In genomic region chr6:16812993-16813392, GRCh38 we compare ENCODE assay signal across 37 cellular contexts.
"Had no signal": no experiment of that assay in that cellular context is flagged by ENCODE, and none has a peak within 500 bp of the region (broad histone marks: within the 10 kb centered on the region; RNA-seq: fewer than 3 reads in every experiment).

No MANE protein-coding gene starts in this region.

- H3K4me1 Mint-ChIP-seq: activated B cell treated with CpG ODN at 0.5 μM for 24 hours; activated CD4-positive, alpha-beta T cell treated with anti-CD3 and anti-CD28 coated beads for 36 hours; activated CD4-positive, alpha-beta T cell treated with anti-CD3 and anti-CD28 coated beads, Interleukin-2, amount 10 ng/mL, durations not matched to agents 7 days and 5 days; activated naive CD4-positive, alpha-beta T cell treated with anti-CD3 and anti-CD28 coated beads, Interleukin-2, amount 10 ng/mL, durations not matched to agents 7 days and 5 days; activated naive CD4-positive, alpha-beta T cell treated with anti-CD3 and anti-CD28 coated beads, Interleukin-2, amount 50 U/mL, for 24 hours; activated naive CD8-positive, alpha-beta T cell treated with anti-CD3 and anti-CD28 coated beads, Interleukin-2, amount 50 U/mL, for 24 hours; brain; central memory CD8-positive, alpha-beta T cell had no signal

- FAIRE-seq: bronchial epithelial cell, TTC549 had no signal

- H3K27me3 Mint-ChIP-seq: activated CD4-positive, alpha-beta T cell treated with anti-CD3 and anti-CD28 coated beads for 36 hours; activated naive CD8-positive, alpha-beta T cell; activated naive CD8-positive, alpha-beta T cell treated with anti-CD3 and anti-CD28 coated beads, Interleukin-2, amount 10 ng/mL, durations not matched to agents 7 days and 5 days; central memory CD8-positive, alpha-beta T cell had no signal

- H3K4me3 ChIP-seq: ascending aorta, cardiac muscle cell, colonic mucosa had no signal

- H3K4me1 ChIP-seq: ascending aorta, colonic mucosa had no signal

- H3K27me3 ChIP-seq: ascending aorta, cardiac muscle cell, colonic mucosa had no signal

- ATAC-seq: activated CD4-positive, alpha-beta T cell treated with anti-CD3 and anti-CD28 coated beads for 36 hours; activated CD8-positive, alpha-beta memory T cell treated with anti-CD3 and anti-CD28 coated beads, Interleukin-2, amount 10 ng/mL, durations not matched to agents 7 days and 5 days; activated CD8-positive, alpha-beta T cell treated with anti-CD3 and anti-CD28 coated beads, Interleukin-2, amount 10 ng/mL, durations not matched to agents 7 days and 5 days; activated naive CD8-positive, alpha-beta T cell treated with anti-CD3 and anti-CD28 coated beads, Interleukin-2, amount 50 U/mL, for 24 hours had no signal

- H3K27ac Mint-ChIP-seq: activated B cell treated with CpG ODN at 0.5 μM for 24 hours; activated CD4-positive, alpha-beta memory T cell treated with anti-CD3 and anti-CD28 coated beads, Interleukin-2, amount 10 ng/mL, durations not matched to agents 7 days and 5 days; activated CD4-positive, alpha-beta T cell treated with anti-CD3 and anti-CD28 coated beads for 36 hours; activated CD4-positive, alpha-beta T cell treated with anti-CD3 and anti-CD28 coated beads, Interleukin-2, amount 10 ng/mL, durations not matched to agents 7 days and 5 days; activated CD8-positive, alpha-beta memory T cell treated with anti-CD3 and anti-CD28 coated beads, Interleukin-2, amount 10 ng/mL, durations not matched to agents 7 days and 5 days; activated CD8-positive, alpha-beta T cell treated with anti-CD3 and anti-CD28 coated beads, Interleukin-2, amount 10 ng/mL, durations not matched to agents 7 days and 5 days; activated naive CD4-positive, alpha-beta T cell treated with anti-CD3 and anti-CD28 coated beads, Interleukin-2, amount 10 ng/mL, durations not matched to agents 7 days and 5 days; activated naive CD4-positive, alpha-beta T cell treated with anti-CD3 and anti-CD28 coated beads, Interleukin-2, amount 50 U/mL, for 24 hours; activated naive CD8-positive, alpha-beta T cell; activated naive CD8-positive, alpha-beta T cell treated with anti-CD3 and anti-CD28 coated beads, Interleukin-2, amount 10 ng/mL, durations not matched to agents 7 days and 5 days; activated naive CD8-positive, alpha-beta T cell treated with anti-CD3 and anti-CD28 coated beads, Interleukin-2, amount 50 U/mL, for 24 hours; activated T-cell treated with anti-CD3 and anti-CD28 coated beads, Interleukin-2, amount 50 U/mL, for 24 hours; activated T-helper 2 cell treated with anti-CD3 and anti-CD28 coated beads, Interferon-gamma antibody, Interleukin-2, Interleukin-4, amounts not matched to agents 10 μg/mL and 5 μg/mL and 100 μg/mL, durations not matched to agents 14 hours and 24 hours and 36 hours; brain; T-helper 2 cell treated with Interferon-gamma antibody and Interleukin-4, amounts not matched to agents 5 μg/mL and 100 μg/mL, for 36 hours had no signal

- H3K4me3 Mint-ChIP-seq: activated B cell treated with CpG ODN at 0.5 μM for 24 hours; activated CD4-positive, alpha-beta memory T cell treated with anti-CD3 and anti-CD28 coated beads, Interleukin-2, amount 10 ng/mL, durations not matched to agents 7 days and 5 days; activated CD4-positive, alpha-beta T cell treated with anti-CD3 and anti-CD28 coated beads for 36 hours; activated CD4-positive, alpha-beta T cell treated with anti-CD3 and anti-CD28 coated beads, Interleukin-2, amount 10 ng/mL, durations not matched to agents 7 days and 5 days; activated CD8-positive, alpha-beta memory T cell treated with anti-CD3 and anti-CD28 coated beads, Interleukin-2, amount 10 ng/mL, durations not matched to agents 7 days and 5 days; activated CD8-positive, alpha-beta T cell treated with anti-CD3 and anti-CD28 coated beads, Interleukin-2, amount 10 ng/mL, durations not matched to agents 7 days and 5 days; activated naive CD4-positive, alpha-beta T cell treated with anti-CD3 and anti-CD28 coated beads, Interleukin-2, amount 10 ng/mL, durations not matched to agents 7 days and 5 days; activated naive CD4-positive, alpha-beta T cell treated with anti-CD3 and anti-CD28 coated beads, Interleukin-2, amount 50 U/mL, for 24 hours; activated naive CD8-positive, alpha-beta T cell; activated naive CD8-positive, alpha-beta T cell treated with anti-CD3 and anti-CD28 coated beads, Interleukin-2, amount 10 ng/mL, durations not matched to agents 7 days and 5 days; activated naive CD8-positive, alpha-beta T cell treated with anti-CD3 and anti-CD28 coated beads, Interleukin-2, amount 50 U/mL, for 24 hours; activated T-cell treated with anti-CD3 and anti-CD28 coated beads, Interleukin-2, amount 50 U/mL, for 24 hours; brain; central memory CD8-positive, alpha-beta T cell; T-helper 2 cell treated with Interferon-gamma antibody and Interleukin-4, amounts not matched to agents 5 μg/mL and 100 μg/mL, for 36 hours had no signal

- DNase-seq: activated B cell treated with CpG ODN at 0.5 μM for 24 hours; activated CD4-positive, alpha-beta memory T cell treated with anti-CD3 and anti-CD28 coated beads, Interleukin-2, amount 10 ng/mL, durations not matched to agents 7 days and 5 days; activated CD4-positive, alpha-beta T cell treated with anti-CD3 and anti-CD28 coated beads for 1 hour; activated CD4-positive, alpha-beta T cell treated with anti-CD3 and anti-CD28 coated beads for 36 hours; activated CD4-positive, alpha-beta T cell treated with anti-CD3 and anti-CD28 coated beads for 48 hours; activated CD4-positive, alpha-beta T cell treated with anti-CD3 and anti-CD28 coated beads, Interleukin-2, amount 10 ng/mL, durations not matched to agents 7 days and 5 days; activated CD4-positive, alpha-beta T cell treated with anti-CD3 and anti-CD28 coated beads, Interleukin-2, amount 50 U/mL, for 48 hours; activated CD8-positive, alpha-beta memory T cell treated with anti-CD3 and anti-CD28 coated beads for 24 hours; activated CD8-positive, alpha-beta memory T cell treated with anti-CD3 and anti-CD28 coated beads, Interleukin-2, amount 10 ng/mL, durations not matched to agents 7 days and 5 days; activated CD8-positive, alpha-beta memory T cell treated with anti-CD3 and anti-CD28 coated beads, Interleukin-2, amount 50 U/mL, for 48 hours; activated CD8-positive, alpha-beta T cell treated with anti-CD3 and anti-CD28 coated beads, Interleukin-2, amount 10 ng/mL, durations not matched to agents 7 days and 5 days; activated effector memory CD4-positive, alpha-beta T cell treated with Interleukin-2 at 50 U/mL for 16 hours; activated gamma-delta T cell; activated naive CD4-positive, alpha-beta T cell treated with anti-CD3 and anti-CD28 coated beads, Interleukin-2, amount 10 ng/mL, durations not matched to agents 7 days and 5 days; activated naive CD4-positive, alpha-beta T cell treated with Interleukin-2 at 50 U/mL for 16 hours; activated naive CD8-positive, alpha-beta T cell treated with anti-CD3 and anti-CD28 coated beads, Interleukin-2, amount 10 ng/mL, durations not matched to agents 7 days and 5 days; activated naive CD8-positive, alpha-beta T cell treated with anti-CD3 and anti-CD28 coated beads, Interleukin-2, amount 50 U/mL, for 24 hours; activated T-cell treated with anti-CD3 and anti-CD28 coated beads, Interleukin-2, amount 50 U/mL, for 24 hours; activated T-cell treated with anti-CD3 and anti-CD28 coated beads, Interleukin-2, amount 50 U/mL, for 48 hours; amygdala; anterior cingulate cortex; caudate nucleus; cerebellar nuclear complex; colonic mucosa; T-helper 2 cell; T-helper 9 cell had no signal

- H3K27ac ChIP-seq: ascending aorta, cardiac muscle cell, colonic mucosa, VCaP had no signal

- H3K36me3 ChIP-seq: ascending aorta, cardiac muscle cell, colonic mucosa had no signal

- H3K9me3 ChIP-seq: colonic mucosa had no signal
